24 cellular contexts compared by ENCODE assay signal in the genomic region with DNA sequence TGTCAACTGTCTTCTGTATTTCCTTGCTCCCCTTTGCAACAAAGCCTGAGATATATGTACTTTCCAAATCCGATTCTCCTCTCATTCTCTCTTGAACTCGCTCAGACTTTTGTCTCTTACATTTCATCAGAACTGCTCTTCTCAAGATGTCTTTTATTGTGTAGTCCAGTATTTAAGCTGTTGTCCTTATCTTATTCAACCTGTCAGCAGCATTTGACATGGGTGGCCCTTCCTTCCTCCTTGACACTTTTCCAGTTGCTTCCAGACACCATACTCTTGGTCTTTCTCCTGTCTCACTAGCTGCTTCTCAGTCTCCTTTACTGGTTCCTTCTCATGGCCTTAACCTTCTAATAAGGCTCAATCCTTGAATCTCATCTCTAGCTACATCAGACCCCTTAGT.
"Had no signal": no experiment of that assay in that cellular context is flagged by ENCODE, and none has a peak within 500 bp of the region (broad histone marks: within the 10 kb centered on the region; RNA-seq: fewer than 3 reads in every experiment).

No MANE protein-coding gene starts in this region.

- FAIRE-seq: HTR-8/SVneo had no signal

- ATAC-seq: T-cell had no signal

- DNase-seq: KBM-7, MV-4-11, NCI-H1048, NCI-H1105, NCI-H1417, NCI-H1436 treated with DMSO at 0.1 percent for 48 hours, NCI-H1694 treated with DMSO at 0.1 percent for 48 hours, NCI-H1930, NCI-H2081, NCI-H2107, NCI-H2227 treated with DMSO at 0.1 percent for 48 hours, NCI-H524, NCI-H526 treated with DMSO at 0.1 percent for 48 hours, NCI-H774, PC-9, Peyer's patch, Right ventricle myocardium superior, SIG-M5, SW 1271, T-cell had no signal

- H3K27ac ChIP-seq: HL-60, PC-9, Peyer's patch, SJSA1, SK-N-MC had no signal

- H3K9me3 ChIP-seq: Peyer's patch, SJSA1 had no signal

- H3K4me1 ChIP-seq: Peyer's patch, SJSA1 had no signal

- H3K4me2 ChIP-seq: PC-9 had no signal

- H3K4me3 ChIP-seq: PC-9, Peyer's patch, SJSA1, SK-N-MC had no signal
